ENCODE assay signal across 15 cellular contexts in the genomic region with DNA sequence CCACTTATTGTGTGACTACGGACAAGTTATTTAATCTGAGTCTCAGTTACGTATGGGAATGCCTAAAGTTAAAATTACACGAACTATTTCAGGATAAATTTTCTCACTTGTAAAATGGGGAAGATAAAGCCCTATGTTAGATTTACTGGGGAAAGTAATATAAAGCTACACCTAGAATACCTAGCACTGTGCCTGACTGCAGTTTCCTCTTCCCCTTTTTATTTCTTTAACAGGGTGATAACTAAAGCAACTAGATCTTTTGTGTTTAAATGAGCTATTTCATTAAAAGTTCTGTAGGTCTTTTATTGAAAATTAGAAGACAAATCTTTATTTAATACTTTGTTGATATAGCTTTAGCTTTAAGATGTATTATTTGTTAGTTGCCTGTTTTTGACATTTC. TPM values are rescaled to one million over a fixed set of nuclear protein-coding genes. Genes with fewer than 3 reads are reported as not detected.
DNase-seq lines count a peak whose midpoint lies in the region; ATAC-seq lines count a peak whose summit lies in the region.
"Had no signal": no experiment of that assay in that cellular context is flagged by ENCODE, and none has a peak within 500 bp of the region (broad histone marks: within the 10 kb centered on the region; RNA-seq: fewer than 3 reads in every experiment).

No MANE protein-coding gene starts in this region.

- CTCF ChIA-PET in naive thymus-derived CD4-positive, alpha-beta T cell (lab: Charles Lee) = no interaction called here

- H3K4me1 Mint-ChIP-seq in T-helper 2 cell treated with Interferon-gamma antibody and Interleukin-4, amounts not matched to agents 5 μg/mL and 100 μg/mL, for 36 hours (ENCODE audit: low read depth) = peaks cover 54% of the 10 kb centered on the region
- H3K4me1 Mint-ChIP-seq in T-helper 17 cell = peaks cover 66% of the 10 kb centered on the region
- H3K4me1 Mint-ChIP-seq in naive thymus-derived CD4-positive, alpha-beta T cell = peaks cover 67 to 87% (median 80%) of the 10 kb centered on the region in 7 donors

- H3K36me3 Mint-ChIP-seq in T-helper 2 cell treated with Interferon-gamma antibody and Interleukin-4, amounts not matched to agents 5 μg/mL and 100 μg/mL, for 36 hours (ENCODE audit: low read depth) = peaks cover 10% of the 10 kb centered on the region
- no peaks in the 10 kb centered on the region for H3K36me3 Mint-ChIP-seq in T-helper 17 cell (ENCODE audit: low read depth)
- peaks cover 0 to 23% (median 3%) of the 10 kb centered on the region in 5 donors for H3K36me3 Mint-ChIP-seq in naive thymus-derived CD4-positive, alpha-beta T cell
- H3K36me3 Mint-ChIP-seq: WTC11 had no signal

- H3K27me3 Mint-ChIP-seq in T-helper 2 cell treated with Interferon-gamma antibody and Interleukin-4, amounts not matched to agents 5 μg/mL and 100 μg/mL, for 36 hours (ENCODE audit: low read depth) = no peaks in the 10 kb centered on the region
- H3K27me3 Mint-ChIP-seq in T-helper 17 cell = no peaks in the 10 kb centered on the region
- H3K27me3 Mint-ChIP-seq in naive thymus-derived CD4-positive, alpha-beta T cell = no peaks in the 10 kb centered on the region

- no peaks in the 10 kb centered on the region for H3K9me3 ChIP-seq in T-helper 17 cell (ENCODE audit: control insufficient read depth, low read length, poor library complexity, severe bottlenecking)
- no peaks in the 10 kb centered on the region for H3K9me3 ChIP-seq in naive thymus-derived CD4-positive, alpha-beta T cell (ENCODE audit: control insufficient read depth in 2 of 3, low read length in 3 of 3)
- H3K9me3 ChIP-seq: psoas muscle, SJCRH30 had no signal

- peaks cover 0 to 8% (median 0%) of the 10 kb centered on the region in 3 experiments for H3K36me3 ChIP-seq in naive thymus-derived CD4-positive, alpha-beta T cell (ENCODE audit: control insufficient read depth in 2 of 3, insufficient read depth in 3 of 3, low read length in 3 of 3)
- H3K36me3 ChIP-seq: cardiac muscle cell, SJCRH30 had no signal

- H3K27ac Mint-ChIP-seq in T-helper 2 cell treated with Interferon-gamma antibody and Interleukin-4, amounts not matched to agents 5 μg/mL and 100 μg/mL, for 36 hours = peak overlapping the region; percentile 85
- peak overlapping the region; percentile 89 for H3K27ac Mint-ChIP-seq in T-helper 17 cell
- peak overlapping the region; percentile 15 to 95 (median 78) for H3K27ac Mint-ChIP-seq in naive thymus-derived CD4-positive, alpha-beta T cell

- peak overlapping the region; percentile 9; the same call in 1 of the 2 replicates for H3K4me3 ChIP-seq in GM08714 (ENCODE audit: low read length)
- H3K4me3 ChIP-seq in naive thymus-derived CD4-positive, alpha-beta T cell (ENCODE audit: low read length) = peak overlapping the region; percentile 10
- H3K4me3 ChIP-seq: cardiac muscle cell, psoas muscle, SJCRH30 had no signal

- no peaks in the 10 kb centered on the region for H3K27me3 ChIP-seq in naive thymus-derived CD4-positive, alpha-beta T cell (ENCODE audit: control insufficient read depth in 2 of 2, insufficient read depth in 2 of 2, low read length in 2 of 2)
- H3K27me3 ChIP-seq: cardiac muscle cell, SJCRH30 had no signal

- no peak for DNase-seq in T-helper 2 cell treated with Interferon-gamma antibody and Interleukin-4, amounts not matched to agents 5 μg/mL and 100 μg/mL, for 36 hours (ENCODE audit: low spot score)
- no peak for DNase-seq in T-helper 2 cell
- DNase-seq in T-helper 17 cell = no peak
- DNase-seq in naive thymus-derived CD4-positive, alpha-beta T cell = no peak
- DNase-seq in caudate nucleus (lab: John Stamatoyannopoulos, UW) = no peak
- DNase-seq in HCEC 1CT = no peak
- no peak for DNase-seq in NCI-H82 treated with DMSO at 0.1 percent for 48 hours (lab: John Stamatoyannopoulos, UW; ENCODE audit: unreplicated experiment)
- DNase-seq: activated effector memory CD4-positive, alpha-beta T cell treated with anti-CD3 and anti-CD28 coated beads, Interleukin-2, amount 50 U/mL, for 16 hours; Karpas-422; NCI-H2029 treated with DMSO at 0.1 percent for 48 hours; psoas muscle; SJCRH30 had no signal

- intact Hi-C loops in naive thymus-derived CD4-positive, alpha-beta T cell (cut with micrococcal nuclease) = loop anchor here in 1 of 2 donors (2.0 kb wide), 1 partner anchor 20 kb away; no protein-coding TSS in a partner anchor

- H3K4me3 Mint-ChIP-seq in T-helper 2 cell treated with Interferon-gamma antibody and Interleukin-4, amounts not matched to agents 5 μg/mL and 100 μg/mL, for 36 hours = peak overlapping the region; percentile 78
- peak overlapping the region; percentile 73 for H3K4me3 Mint-ChIP-seq in T-helper 17 cell
- peak overlapping the region; percentile 43 to 92 (median 80) for H3K4me3 Mint-ChIP-seq in naive thymus-derived CD4-positive, alpha-beta T cell
- H3K4me3 Mint-ChIP-seq: WTC11 had no signal

- peaks cover 46 to 64% of the 10 kb centered on the region in 2 donors for H3K4me1 ChIP-seq in naive thymus-derived CD4-positive, alpha-beta T cell (ENCODE audit: control insufficient read depth in 2 of 2, insufficient read depth in 2 of 2, low read length in 2 of 2)
- H3K4me1 ChIP-seq: SJCRH30 had no signal

- ATAC-seq in T-helper 17 cell = no peak
- no peak for ATAC-seq in naive thymus-derived CD4-positive, alpha-beta T cell
- ATAC-seq: psoas muscle, WTC11 had no signal

- POLR2A ChIA-PET in naive thymus-derived CD4-positive, alpha-beta T cell (lab: Charles Lee) = interaction anchor here (0.9 to 2.1 kb wide), 2 partner anchors 9 to 10 kb away, joined by 3 to 8 read pairs; no protein-coding TSS in a partner anchor

- no peaks in the 10 kb centered on the region for H3K9me3 Mint-ChIP-seq in T-helper 2 cell treated with Interferon-gamma antibody and Interleukin-4, amounts not matched to agents 5 μg/mL and 100 μg/mL, for 36 hours
- no peaks in the 10 kb centered on the region for H3K9me3 Mint-ChIP-seq in naive thymus-derived CD4-positive, alpha-beta T cell
- H3K9me3 Mint-ChIP-seq: WTC11 had no signal

- peak overlapping the region; percentile 41 for H3K27ac ChIP-seq in naive thymus-derived CD4-positive, alpha-beta T cell (ENCODE audit: low read depth, low read length)
- no peak overlapping the region for H3K27ac ChIP-seq in caudate nucleus (ENCODE audit: low read depth, low read length)
- H3K27ac ChIP-seq: cardiac muscle cell, psoas muscle, SJCRH30 had no signal

RNA-seq across cellular contexts. Expression of a gene that starts 5.0 kb away (rescaled TPM):
- 10 to 100 TPM; 39.1 to 43.9 TPM for total RNA-seq in T-helper 17 cell
- 10 to 100 TPM; 16.9 to 37.0 (median 34.7) TPM for total RNA-seq in naive thymus-derived CD4-positive, alpha-beta T cell
- polyA plus RNA-seq in naive thymus-derived CD4-positive, alpha-beta T cell = 10 to 100 TPM; 16.3 to 20.3 TPM
